Comparison of ENCODE assay signal across 8 cellular contexts in the genomic region with DNA sequence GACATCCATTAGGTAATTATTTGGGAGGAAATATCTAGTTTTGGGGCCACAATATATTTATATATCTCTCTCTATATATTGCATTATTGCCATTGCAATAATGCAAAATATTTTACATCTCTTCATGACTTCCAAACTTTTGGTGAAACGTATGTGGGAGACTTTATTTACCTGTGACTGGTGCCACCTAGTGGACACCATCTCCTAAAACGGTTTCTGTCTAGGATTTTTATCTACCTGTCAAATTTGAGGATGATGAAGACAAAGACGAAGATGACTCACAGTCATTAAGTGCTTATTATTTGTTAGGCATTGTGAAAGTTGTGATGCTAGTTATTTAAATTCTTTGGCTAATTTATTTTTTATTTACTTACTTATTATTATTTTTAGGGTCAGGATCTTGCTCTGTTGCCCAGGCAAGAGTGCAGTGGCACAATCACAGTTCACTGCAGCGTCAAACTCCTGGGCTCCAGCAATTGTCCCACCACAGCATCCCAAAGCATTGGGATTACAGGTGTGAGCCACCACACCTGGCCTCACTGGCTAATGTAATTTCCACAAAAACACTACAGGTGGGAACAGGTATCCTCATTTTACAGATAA. TPM values are rescaled to one million over a fixed set of nuclear protein-coding genes. Genes with fewer than 3 reads are reported as not detected.
DNase-seq lines count a peak whose midpoint lies in the region; ATAC-seq, FAIRE-seq and TF ChIP-seq lines count a peak whose summit lies in the region.

No MANE protein-coding gene starts in this region.

- H3K36me3 Mint-ChIP-seq in CD4-positive, alpha-beta T cell (ENCODE audit: low read depth) = no peaks in the 10 kb centered on the region
- no peaks in the 10 kb centered on the region; the same call in 2 of the 3 replicates for H3K36me3 Mint-ChIP-seq in GM23338 (ENCODE audit: low read depth)
- no peaks in the 10 kb centered on the region for H3K36me3 Mint-ChIP-seq in activated T-helper 17 cell treated with anti-CD3 and anti-CD28 coated beads, Interleukin-2, amount 50 U/mL, for 72 hours (ENCODE audit: low read depth)

- peak; percentile 78 for TF ChIP-seq CTCF in CD4-positive, alpha-beta T cell (IDR thresholded peaks at IDR 0.05)
- peak; percentile 78 to 87 for TF ChIP-seq CTCF in GM23338 (conservative IDR thresholded peaks at IDR 0.05; ENCODE audit: low read depth in 2 of 2)

- H3K27me3 ChIP-seq in CD4-positive, alpha-beta T cell (ENCODE audit: control insufficient read depth, insufficient read depth, low read length) = no peaks in the 10 kb centered on the region
- H3K27me3 ChIP-seq in GM23338 (ENCODE audit: insufficient read depth) = no peaks in the 10 kb centered on the region

- H3K4me3 ChIP-seq in GM23338 = no peak overlapping the region

- H2AFZ ChIP-seq in GM23338 = no peak overlapping the region

- H3K9me3 Mint-ChIP-seq in CD4-positive, alpha-beta T cell = no peaks in the 10 kb centered on the region
- no peaks in the 10 kb centered on the region for H3K9me3 Mint-ChIP-seq in GM23338
- H3K9me3 Mint-ChIP-seq in activated T-helper 17 cell treated with anti-CD3 and anti-CD28 coated beads, Interleukin-2, amount 50 U/mL, for 72 hours = no peaks in the 10 kb centered on the region

- no peak overlapping the region for H3K27ac ChIP-seq in CD4-positive, alpha-beta T cell (ENCODE audit: low read depth, low read length)
- no peak overlapping the region for H3K27ac ChIP-seq in GM23338 (ENCODE audit: low read depth)

- H3K4me2 ChIP-seq in GM23338 = no peak overlapping the region

- H3K36me3 ChIP-seq in GM23338 (ENCODE audit: insufficient read depth) = no peaks in the 10 kb centered on the region

- H4K20me1 ChIP-seq in GM23338 (replicated peaks; ENCODE audit: insufficient read depth) = no peaks in the 10 kb centered on the region

- H3K27ac Mint-ChIP-seq in CD4-positive, alpha-beta T cell = no peak overlapping the region
- H3K27ac Mint-ChIP-seq in GM23338 = no peak overlapping the region
- H3K27ac Mint-ChIP-seq in activated T-helper 17 cell treated with anti-CD3 and anti-CD28 coated beads, Interleukin-2, amount 50 U/mL, for 72 hours = no peak overlapping the region

- H3K9me2 ChIP-seq in GM23338 (ENCODE audit: insufficient read depth) = no peaks in the 10 kb centered on the region

- no peak for ATAC-seq in CD4-positive, alpha-beta T cell (ENCODE audit: poor library complexity)
- no peak; the same call in 2 of the 3 replicates for ATAC-seq in GM23338
- ATAC-seq in activated T-helper 17 cell treated with anti-CD3 and anti-CD28 coated beads, Interleukin-2, amount 50 U/mL, for 72 hours (replicated peaks) = peak; percentile 52
- ATAC-seq in HG03571 (IDR thresholded peaks at IDR 0.05; ENCODE audit: unreplicated experiment) = no peak
- no peak for ATAC-seq in HG02981 (IDR thresholded peaks at IDR 0.05; ENCODE audit: unreplicated experiment)

- H3K27me3 Mint-ChIP-seq in CD4-positive, alpha-beta T cell = peaks cover 9% of the 10 kb centered on the region
- no peaks in the 10 kb centered on the region for H3K27me3 Mint-ChIP-seq in GM23338 (ENCODE audit: insufficient read depth, low read depth, poor library complexity)
- H3K27me3 Mint-ChIP-seq in activated T-helper 17 cell treated with anti-CD3 and anti-CD28 coated beads, Interleukin-2, amount 50 U/mL, for 72 hours = peaks cover 12% of the 10 kb centered on the region

- intact Hi-C loops in CD4-positive, alpha-beta T cell (cut with DNase I, micrococcal nuclease) = loop anchor here (1.0 to 10.0 kb wide), 6 partner anchors 262 to 932 kb away; no protein-coding TSS in a partner anchor

- H3K9me3 ChIP-seq in CD4-positive, alpha-beta T cell (ENCODE audit: control insufficient read depth, low read length) = no peaks in the 10 kb centered on the region

- H3K4me1 Mint-ChIP-seq in CD4-positive, alpha-beta T cell (ENCODE audit: low read depth) = no peaks in the 10 kb centered on the region
- H3K4me1 Mint-ChIP-seq in GM23338 = peaks cover 14% of the 10 kb centered on the region
- H3K4me1 Mint-ChIP-seq in activated T-helper 17 cell treated with anti-CD3 and anti-CD28 coated beads, Interleukin-2, amount 50 U/mL, for 72 hours = no peaks in the 10 kb centered on the region

- H3K79me2 ChIP-seq in GM23338 (replicated peaks; ENCODE audit: insufficient read depth) = no peaks in the 10 kb centered on the region

- no peaks in the 10 kb centered on the region for H3K4me1 ChIP-seq in GM23338 (ENCODE audit: insufficient read depth)

- no peaks in the 10 kb centered on the region for H3F3A ChIP-seq in GM23338 (replicated peaks; ENCODE audit: low read depth)

- CTCF ChIA-PET in CD4-positive, alpha-beta T cell (lab: Charles Lee) = interaction anchor here (0.9 kb wide), 1 partner anchor 262 kb away, joined by 3 read pairs; no protein-coding TSS in a partner anchor

- no peak overlapping the region for H3K4me3 Mint-ChIP-seq in CD4-positive, alpha-beta T cell
- no peak overlapping the region for H3K4me3 Mint-ChIP-seq in GM23338
- no peak overlapping the region for H3K4me3 Mint-ChIP-seq in activated T-helper 17 cell treated with anti-CD3 and anti-CD28 coated beads, Interleukin-2, amount 50 U/mL, for 72 hours

- POLR2A ChIA-PET in CD4-positive, alpha-beta T cell (lab: Charles Lee) = interaction anchor here (1.5 kb wide), 1 partner anchor 262 kb away, joined by 5 read pairs; no protein-coding TSS in a partner anchor

- peak; percentile 84 for FAIRE-seq in frontal cortex (lab: Jason Lieb, UNC)

- DNase-seq in CD4-positive, alpha-beta T cell = peak in 9 of 10 experiments; percentile 4 to 32 (median 26)
- DNase-seq in GM23338 (ENCODE audit: low spot score) (peak; percentile 74), NCI-H748 (lab: John Stamatoyannopoulos, UW; ENCODE audit: unreplicated experiment) (peak; percentile 58), frontal cortex (ENCODE audit: low spot score in 2 of 2) (peak; percentile 43 to 53), retina (peak; percentile 15)

TF ChIP-seq in GM23338, 12 proteins besides CTCF, POLR2A, EP300 and RAD21 (continues in another document):
- no peak for TF ChIP-seq ZNF331 (CRISPR knock-in tag; IDR thresholded peaks at IDR 0.05; ENCODE audit: low read depth)
- TF ChIP-seq ZNF114 (CRISPR knock-in tag; IDR thresholded peaks at IDR 0.05) = no peak
- TF ChIP-seq, protein P1, sequence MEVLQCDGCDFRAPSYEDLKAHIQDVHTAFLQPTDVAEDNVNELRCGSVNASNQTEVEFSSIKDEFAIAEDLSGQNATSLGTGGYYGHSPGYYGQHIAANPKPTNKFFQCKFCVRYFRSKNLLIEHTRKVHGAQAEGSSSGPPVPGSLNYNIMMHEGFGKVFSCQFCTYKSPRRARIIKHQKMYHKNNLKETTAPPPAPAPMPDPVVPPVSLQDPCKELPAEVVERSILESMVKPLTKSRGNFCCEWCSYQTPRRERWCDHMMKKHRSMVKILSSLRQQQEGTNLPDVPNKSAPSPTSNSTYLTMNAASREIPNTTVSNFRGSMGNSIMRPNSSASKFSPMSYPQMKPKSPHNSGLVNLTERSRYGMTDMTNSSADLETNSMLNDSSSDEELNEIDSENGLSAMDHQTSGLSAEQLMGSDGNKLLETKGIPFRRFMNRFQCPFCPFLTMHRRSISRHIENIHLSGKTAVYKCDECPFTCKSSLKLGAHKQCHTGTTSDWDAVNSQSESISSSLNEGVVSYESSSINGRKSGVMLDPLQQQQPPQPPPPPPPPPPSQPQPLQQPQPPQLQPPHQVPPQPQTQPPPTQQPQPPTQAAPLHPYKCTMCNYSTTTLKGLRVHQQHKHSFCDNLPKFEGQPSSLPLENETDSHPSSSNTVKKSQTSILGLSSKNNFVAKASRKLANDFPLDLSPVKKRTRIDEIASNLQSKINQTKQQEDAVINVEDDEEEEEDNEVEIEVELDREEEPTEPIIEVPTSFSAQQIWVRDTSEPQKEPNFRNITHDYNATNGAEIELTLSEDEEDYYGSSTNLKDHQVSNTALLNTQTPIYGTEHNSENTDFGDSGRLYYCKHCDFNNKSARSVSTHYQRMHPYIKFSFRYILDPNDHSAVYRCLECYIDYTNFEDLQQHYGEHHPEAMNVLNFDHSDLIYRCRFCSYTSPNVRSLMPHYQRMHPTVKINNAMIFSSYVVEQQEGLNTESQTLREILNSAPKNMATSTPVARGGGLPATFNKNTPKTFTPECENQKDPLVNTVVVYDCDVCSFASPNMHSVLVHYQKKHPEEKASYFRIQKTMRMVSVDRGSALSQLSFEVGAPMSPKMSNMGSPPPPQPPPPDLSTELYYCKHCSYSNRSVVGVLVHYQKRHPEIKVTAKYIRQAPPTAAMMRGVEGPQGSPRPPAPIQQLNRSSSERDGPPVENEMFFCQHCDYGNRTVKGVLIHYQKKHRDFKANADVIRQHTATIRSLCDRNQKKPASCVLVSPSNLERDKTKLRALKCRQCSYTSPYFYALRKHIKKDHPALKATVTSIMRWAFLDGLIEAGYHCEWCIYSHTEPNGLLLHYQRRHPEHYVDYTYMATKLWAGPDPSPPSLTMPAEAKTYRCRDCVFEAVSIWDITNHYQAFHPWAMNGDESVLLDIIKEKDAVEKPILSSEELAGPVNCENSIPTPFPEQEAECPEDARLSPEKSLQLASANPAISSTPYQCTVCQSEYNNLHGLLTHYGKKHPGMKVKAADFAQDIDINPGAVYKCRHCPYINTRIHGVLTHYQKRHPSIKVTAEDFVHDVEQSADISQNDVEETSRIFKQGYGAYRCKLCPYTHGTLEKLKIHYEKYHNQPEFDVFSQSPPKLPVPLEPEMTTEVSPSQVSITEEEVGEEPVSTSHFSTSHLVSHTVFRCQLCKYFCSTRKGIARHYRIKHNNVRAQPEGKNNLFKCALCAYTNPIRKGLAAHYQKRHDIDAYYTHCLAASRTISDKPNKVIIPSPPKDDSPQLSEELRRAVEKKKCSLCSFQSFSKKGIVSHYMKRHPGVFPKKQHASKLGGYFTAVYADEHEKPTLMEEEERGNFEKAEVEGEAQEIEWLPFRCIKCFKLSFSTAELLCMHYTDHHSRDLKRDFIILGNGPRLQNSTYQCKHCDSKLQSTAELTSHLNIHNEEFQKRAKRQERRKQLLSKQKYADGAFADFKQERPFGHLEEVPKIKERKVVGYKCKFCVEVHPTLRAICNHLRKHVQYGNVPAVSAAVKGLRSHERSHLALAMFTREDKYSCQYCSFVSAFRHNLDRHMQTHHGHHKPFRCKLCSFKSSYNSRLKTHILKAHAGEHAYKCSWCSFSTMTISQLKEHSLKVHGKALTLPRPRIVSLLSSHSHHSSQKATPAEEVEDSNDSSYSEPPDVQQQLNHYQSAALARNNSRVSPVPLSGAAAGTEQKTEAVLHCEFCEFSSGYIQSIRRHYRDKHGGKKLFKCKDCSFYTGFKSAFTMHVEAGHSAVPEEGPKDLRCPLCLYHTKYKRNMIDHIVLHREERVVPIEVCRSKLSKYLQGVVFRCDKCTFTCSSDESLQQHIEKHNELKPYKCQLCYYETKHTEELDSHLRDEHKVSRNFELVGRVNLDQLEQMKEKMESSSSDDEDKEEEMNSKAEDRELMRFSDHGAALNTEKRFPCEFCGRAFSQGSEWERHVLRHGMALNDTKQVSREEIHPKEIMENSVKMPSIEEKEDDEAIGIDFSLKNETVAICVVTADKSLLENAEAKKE (CRISPR knock-in tag; IDR thresholded peaks at IDR 0.05) = no peak
- no peak for TF ChIP-seq NANOG (IDR thresholded peaks at IDR 0.05; ENCODE audit: borderline replicate concordance)

RNA-seq across cellular contexts. Expression of a gene that starts 18.7 kb away (rescaled TPM):
- total RNA-seq in CD4-positive, alpha-beta T cell = 10 to 100 TPM; 77.8 to 80.2 TPM
- 31.1 and 65.4 TPM in 2 replicates for total RNA-seq in GM23338 (2014; rRNA removed; shearing (Covaris generic))
- polyA plus RNA-seq in GM23338 (2016; fragmentation: Nextera tagmentation; extraction: Ambion mirVana) = 54.1 and 67.4 TPM in 2 replicates
- 10 to 100 TPM; 35.7 to 39.7 TPM for total RNA-seq in activated T-helper 17 cell treated with anti-CD3 and anti-CD28 coated beads, Interleukin-2, amount 50 U/mL, for 72 hours
- total RNA-seq in frontal cortex = 20.4 TPM

Comparison
In these comparisons a context has a peak if more than half of its experiments do, and no peak if none do; other contexts are left out.
1. DNase-seq: peak in every context shown above with its lines; median percentile 74 in GM23338; 58 in NCI-H748; 48 in frontal cortex; 26 in CD4-positive, alpha-beta T cell; 15 in retina.